26 cellular contexts compared by ENCODE assay signal in genomic region chr7:158996214-158997109, GRCh38.
A peak's percentile ranks its signal among the peaks of the same experiment; 100 is the strongest.
DNase-seq lines count a peak whose midpoint lies in the region; ATAC-seq and TF ChIP-seq lines count a peak whose summit lies in the region.
"Had no signal": no experiment of that assay in that cellular context is flagged by ENCODE, and none has a peak within 500 bp of the region (broad histone marks: within the 10 kb centered on the region; RNA-seq: fewer than 3 reads in every experiment).

No MANE protein-coding gene starts in this region.

- H3K23ac ChIP-seq in neuronal stem cell (ENCODE audit: low read depth, low read length, poor library complexity): no peak overlapping the region

- peak overlapping the region; percentile 90 for H3K18ac ChIP-seq in neuronal stem cell (ENCODE audit: low read length)

- H3K9ac ChIP-seq in HUES64 (ENCODE audit: low read depth, low read length): no peak overlapping the region
- peak overlapping the region; percentile 30 for H3K9ac ChIP-seq in neuronal stem cell (ENCODE audit: low read depth, low read length, poor library complexity)

- no peaks in the 10 kb centered on the region for H3K79me1 ChIP-seq in neuronal stem cell (ENCODE audit: low read depth, low read length)

- no peak for TF ChIP-seq POLR2A in body of pancreas (IDR thresholded peaks at IDR 0.05)

- H3K27me3 ChIP-seq in HUES64 (ENCODE audit: insufficient read depth, low read length): peaks cover 48% of the 10 kb centered on the region
- H3K27me3 ChIP-seq in iPS DF 6.9 (ENCODE audit: control insufficient read depth, insufficient read depth, low read length): peaks cover 23% of the 10 kb centered on the region; the same call in 1 of the 2 replicates
- H3K27me3 ChIP-seq in neuronal stem cell (ENCODE audit: control insufficient read depth in 3 of 3, insufficient read depth in 3 of 3, low read depth in 1 of 3, low read length in 3 of 3): peaks cover 6 to 33% (median 21%) of the 10 kb centered on the region in 3 experiments
- peaks cover 0 to 7% of the 10 kb centered on the region in 2 donors for H3K27me3 ChIP-seq in body of pancreas
- H3K27me3 ChIP-seq: Peyer's patch, SJCRH30 had no signal

- peak overlapping the region; percentile 89 for H2BK120ac ChIP-seq in neuronal stem cell (ENCODE audit: low read depth, low read length)

- no peak for TF ChIP-seq CTCF in body of pancreas (IDR thresholded peaks at IDR 0.05)

- H3K14ac ChIP-seq in neuronal stem cell (ENCODE audit: low read length): no peak overlapping the region

- H3K4me1 ChIP-seq in HUES64 (ENCODE audit: insufficient read depth, low read length) (no peaks in the 10 kb centered on the region), iPS DF 6.9 (ENCODE audit: control insufficient read depth, insufficient read depth, low read length) (no peaks in the 10 kb centered on the region), neuronal stem cell (ENCODE audit: control insufficient read depth in 2 of 2, insufficient read depth in 1 of 2, low read depth in 1 of 2, low read length in 2 of 2) (peaks cover 0 to 4% of the 10 kb centered on the region in 2 donors), body of pancreas (peaks cover 8% of the 10 kb centered on the region)
- H3K4me1 ChIP-seq: Peyer's patch had no signal

- H2BK5ac ChIP-seq in neuronal stem cell (ENCODE audit: low read length): no peak overlapping the region

- ATAC-seq in GM18868 (IDR thresholded peaks at IDR 0.05; ENCODE audit: unreplicated experiment) (no peak), body of pancreas (no peak)
- ATAC-seq: HCT116, left colon had no signal

- 88% methylated on average over 47 of the region's 47 CpGs for WGBS in HUES64
- WGBS in iPS DF 6.9 (ENCODE audit: insufficient coverage, insufficient read length): no CpG with 5 or more reads among the region's 47 CpGs
- no CpG with 5 or more reads among the region's 47 CpGs for WGBS in neuronal stem cell (ENCODE audit: extremely low coverage in 2 of 2, insufficient read length in 2 of 2, insufficient replicate concordance in 1 of 2), 2 donors
- WGBS in body of pancreas, 2 donors: 53 to 70% methylated on average over 25 to 47 of the region's 47 CpGs

- no peak overlapping the region for H2AFZ ChIP-seq in neuronal stem cell (ENCODE audit: low read length)

- DNase-seq in ELF-1 (ENCODE audit: low read depth, low spot score): peak; percentile 23
- DNase-seq in iPS DF 6.9 (ENCODE audit: low read depth, low spot score): no peak
- DNase-seq in neuronal stem cell (ENCODE audit: low spot score): no peak
- no peak for DNase-seq in body of pancreas
- no peak for DNase-seq in activated CD4-positive, alpha-beta T cell treated with anti-CD3 and anti-CD28 coated beads for 48 hours
- DNase-seq in HCEC 1CT: no peak
- DNase-seq: activated CD4-positive, alpha-beta T cell treated with anti-CD3 and anti-CD28 coated beads for 4 hours; activated T-cell treated with anti-CD3 and anti-CD28 coated beads, Interleukin-2, amount 50 U/mL, for 24 hours; CD8-positive, alpha-beta memory T cell; DMS 273 treated with DMSO at 0.1 percent for 48 hours; erythroblast; left colon; MV-4-11; NCI-H1436; NCI-H2081; NCI-H2227 treated with DMSO at 0.1 percent for 48 hours; SJCRH30; stimulated activated CD4-positive, alpha-beta T cell treated with anti-CD3 and anti-CD28 coated beads, Interleukin-1b, Interleukin-23, amount 100 ng/mL, for 48 hours; stimulated activated naive CD4-positive, alpha-beta T cell treated with Interleukin-2 at 50 U/mL for 16 hours; T1000 had no signal

- H4K91ac ChIP-seq in neuronal stem cell (ENCODE audit: low read depth, low read length, poor library complexity): no peak overlapping the region

- H3K4ac ChIP-seq in neuronal stem cell (ENCODE audit: low read length): no peak overlapping the region

- H4K8ac ChIP-seq in neuronal stem cell (ENCODE audit: low read depth, low read length): no peak overlapping the region

- intact Hi-C loops in body of pancreas (cut with DNase I): no loop called here

- H3K9me3 ChIP-seq in HUES64 (ENCODE audit: insufficient read depth, low read depth, low read length) (peaks cover 26% of the 10 kb centered on the region), iPS DF 6.9 (ENCODE audit: control insufficient read depth, insufficient read depth, low read length) (no peaks in the 10 kb centered on the region), neuronal stem cell (replicated peaks in 1 of 2; ENCODE audit: control insufficient read depth in 2 of 2, insufficient read depth in 1 of 2, low read depth in 1 of 2, low read length in 2 of 2) (peaks cover 0 to 9% of the 10 kb centered on the region in 2 donors), body of pancreas (peaks cover 0 to 7% (median 0%) of the 10 kb centered on the region in 3 donors)
- H3K9me3 ChIP-seq: Peyer's patch had no signal

- peak overlapping the region; percentile 30 for H2AK5ac ChIP-seq in neuronal stem cell (ENCODE audit: low read depth, low read length)

- H3K36me3 ChIP-seq in HUES64 (ENCODE audit: insufficient read depth, low read length) (no peaks in the 10 kb centered on the region), iPS DF 6.9 (ENCODE audit: control insufficient read depth, insufficient read depth, low read length) (no peaks in the 10 kb centered on the region), neuronal stem cell (replicated peaks in 1 of 2; ENCODE audit: control insufficient read depth in 2 of 2, insufficient read depth in 2 of 2, low read length in 2 of 2) (no peaks in the 10 kb centered on the region), body of pancreas (replicated peaks in 1 of 2; ENCODE audit: insufficient read depth in 1 of 2, low read depth in 2 of 2) (no peaks in the 10 kb centered on the region)
- H3K36me3 ChIP-seq: Peyer's patch, SJCRH30, tibial nerve had no signal

- H3K4me3 ChIP-seq in HUES64 (ENCODE audit: low read length) (peak overlapping the region; percentile 26), iPS DF 6.9 (ENCODE audit: low read length) (peak overlapping the region; percentile 8; the same call in 1 of the 2 replicates), neuronal stem cell (ENCODE audit: low read length in 2 of 2) (no peak overlapping the region), body of pancreas (no peak overlapping the region)
- H3K4me3 ChIP-seq: Peyer's patch, SJCRH30, tibial nerve had no signal

- H2BK15ac ChIP-seq in neuronal stem cell (ENCODE audit: low read length): peak overlapping the region; percentile 77

- H3K27ac ChIP-seq in HUES64 (ENCODE audit: low read depth, low read length) (no peak overlapping the region), iPS DF 6.9 (ENCODE audit: low read length) (no peak overlapping the region), neuronal stem cell (replicated peaks; ENCODE audit: low read length) (no peak overlapping the region), body of pancreas (no peak overlapping the region)
- H3K27ac ChIP-seq: Peyer's patch, SJCRH30, tibial nerve, VCaP had no signal

- peak overlapping the region; percentile 64 for H3K4me2 ChIP-seq in neuronal stem cell (ENCODE audit: insufficient read depth, low read length, poor library complexity, severe bottlenecking)

- H2BK12ac ChIP-seq in neuronal stem cell (ENCODE audit: low read length): no peak overlapping the region

Comparison
In these comparisons a context has a peak if more than half of its experiments do, and no peak if none do; other contexts are left out.
1. H3K4me3 ChIP-seq: peak in HUES64 (single experiment) and iPS DF 6.9 (single experiment); none in neuronal stem cell (0 of 2) and body of pancreas (0 of 2).